ENCODE assay signal across 1 cellular context in genomic region chr12:124816295-124816854, GRCh38.
TF ChIP-seq lines count a peak whose summit lies in the region.

No MANE protein-coding gene starts in this region.

TF ChIP-seq in HepG2, 621 proteins besides CTCF, POLR2A, EP300 and RAD21 (continued from another document):
- no peak for TF ChIP-seq NFAT5 (CRISPR knock-in tag; IDR thresholded peaks at IDR 0.05)
- TF ChIP-seq TERF1 (CRISPR knock-in tag; IDR thresholded peaks at IDR 0.05), result no peak
- TF ChIP-seq HMG20B (CRISPR knock-in tag; conservative IDR thresholded peaks at IDR 0.05), result no peak
- no peak for TF ChIP-seq PBX3 (CRISPR knock-in tag; IDR thresholded peaks at IDR 0.05; ENCODE audit: borderline replicate concordance)
- no peak for TF ChIP-seq SAFB2 (CRISPR knock-in tag; IDR thresholded peaks at IDR 0.05; ENCODE audit: borderline replicate concordance, low read depth)
- TF ChIP-seq REST (IDR thresholded peaks at IDR 0.05; ENCODE audit: borderline replicate concordance in 1 of 2, low read depth in 1 of 2, low read length in 2 of 2), result no peak
